Comparison of ENCODE assay signal across 1 cellular context in genomic region chr12:118830251-118830650, GRCh38.
TF ChIP-seq lines count a peak whose summit lies in the region.

No MANE protein-coding gene starts in this region.

TF ChIP-seq in GM23338, 12 proteins besides CTCF, POLR2A, EP300 and RAD21 (continued from another document):
- TF ChIP-seq, protein P1, sequence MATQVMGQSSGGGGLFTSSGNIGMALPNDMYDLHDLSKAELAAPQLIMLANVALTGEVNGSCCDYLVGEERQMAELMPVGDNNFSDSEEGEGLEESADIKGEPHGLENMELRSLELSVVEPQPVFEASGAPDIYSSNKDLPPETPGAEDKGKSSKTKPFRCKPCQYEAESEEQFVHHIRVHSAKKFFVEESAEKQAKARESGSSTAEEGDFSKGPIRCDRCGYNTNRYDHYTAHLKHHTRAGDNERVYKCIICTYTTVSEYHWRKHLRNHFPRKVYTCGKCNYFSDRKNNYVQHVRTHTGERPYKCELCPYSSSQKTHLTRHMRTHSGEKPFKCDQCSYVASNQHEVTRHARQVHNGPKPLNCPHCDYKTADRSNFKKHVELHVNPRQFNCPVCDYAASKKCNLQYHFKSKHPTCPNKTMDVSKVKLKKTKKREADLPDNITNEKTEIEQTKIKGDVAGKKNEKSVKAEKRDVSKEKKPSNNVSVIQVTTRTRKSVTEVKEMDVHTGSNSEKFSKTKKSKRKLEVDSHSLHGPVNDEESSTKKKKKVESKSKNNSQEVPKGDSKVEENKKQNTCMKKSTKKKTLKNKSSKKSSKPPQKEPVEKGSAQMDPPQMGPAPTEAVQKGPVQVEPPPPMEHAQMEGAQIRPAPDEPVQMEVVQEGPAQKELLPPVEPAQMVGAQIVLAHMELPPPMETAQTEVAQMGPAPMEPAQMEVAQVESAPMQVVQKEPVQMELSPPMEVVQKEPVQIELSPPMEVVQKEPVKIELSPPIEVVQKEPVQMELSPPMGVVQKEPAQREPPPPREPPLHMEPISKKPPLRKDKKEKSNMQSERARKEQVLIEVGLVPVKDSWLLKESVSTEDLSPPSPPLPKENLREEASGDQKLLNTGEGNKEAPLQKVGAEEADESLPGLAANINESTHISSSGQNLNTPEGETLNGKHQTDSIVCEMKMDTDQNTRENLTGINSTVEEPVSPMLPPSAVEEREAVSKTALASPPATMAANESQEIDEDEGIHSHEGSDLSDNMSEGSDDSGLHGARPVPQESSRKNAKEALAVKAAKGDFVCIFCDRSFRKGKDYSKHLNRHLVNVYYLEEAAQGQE (IDR thresholded peaks at IDR 0.05; ENCODE audit: unreplicated experiment) = no peak
- TF ChIP-seq NANOG (IDR thresholded peaks at IDR 0.05; ENCODE audit: borderline replicate concordance) (no peak), ZNF331 (CRISPR knock-in tag; IDR thresholded peaks at IDR 0.05; ENCODE audit: low read depth) (no peak), EZH2phosphoT487 (IDR thresholded peaks at IDR 0.05; ENCODE audit: unreplicated experiment) (no peak), POLR2AphosphoS5 (IDR thresholded peaks at IDR 0.05; ENCODE audit: low read depth) (no peak)
